ENCODE assay signal across 17 cellular contexts in genomic region chr11:106999203-106999602, GRCh38. TPM values are rescaled to one million over a fixed set of nuclear protein-coding genes. Genes with fewer than 3 reads are reported as not detected.
A peak's percentile ranks its signal among the peaks of the same experiment; 100 is the strongest.
DNase-seq lines count a peak whose midpoint lies in the region; ATAC-seq and TF ChIP-seq lines count a peak whose summit lies in the region.
"Had no signal": no experiment of that assay in that cellular context is flagged by ENCODE, and none has a peak within 500 bp of the region (broad histone marks: within the 10 kb centered on the region; RNA-seq: fewer than 3 reads in every experiment).

No MANE protein-coding gene starts in this region.

- peak overlapping the region in 1 of 2 experiments; percentile 81; a peak in 2 of 4 replicates for H3K27ac ChIP-seq in SK-N-SH (ENCODE audit: low read depth in 2 of 2, low read length in 1 of 2)
- peak overlapping the region; percentile 64 for H3K27ac ChIP-seq in SJCRH30
- H3K27ac ChIP-seq in smooth muscle cell (ENCODE audit: low read depth) = peak overlapping the region; percentile 65
- H3K27ac ChIP-seq: BLaER1 had no signal

- no peak for TF ChIP-seq CTCF in SK-N-SH (IDR thresholded peaks at IDR 0.05)
- TF ChIP-seq CTCF in fibroblast of mammary gland (conservative IDR thresholded peaks at IDR 0.05; ENCODE audit: control insufficient read depth, insufficient read depth, low read depth, low read length) = no peak
- TF ChIP-seq CTCF in smooth muscle cell (IDR thresholded peaks at IDR 0.05; ENCODE audit: borderline replicate concordance, insufficient read depth, poor library complexity, severe bottlenecking) = no peak

- CTCF ChIA-PET in SK-N-SH (lab: Yijun Ruan, JAX) = no interaction called here

- H3K9me3 ChIP-seq in SK-N-SH = no peaks in the 10 kb centered on the region
- no peaks in the 10 kb centered on the region for H3K9me3 ChIP-seq in SJCRH30 (replicated peaks)
- H3K9me3 ChIP-seq in smooth muscle cell (replicated peaks; ENCODE audit: low read depth) = no peaks in the 10 kb centered on the region
- H3K9me3 ChIP-seq: BLaER1, Caco-2 had no signal

- DNase-seq in SK-N-SH = no peak
- no peak for DNase-seq in SJCRH30
- DNase-seq in fibroblast of mammary gland (ENCODE audit: low read depth) = peak; percentile 30
- no peak for DNase-seq in smooth muscle cell (lab: John Stamatoyannopoulos, UW; ENCODE audit: unreplicated experiment)
- DNase-seq: 8988T; AML-193; Caco-2; CD8-positive, alpha-beta memory T cell; DND-41; IMR-90 had no signal

- TF ChIP-seq EP300 in SK-N-SH (IDR thresholded peaks at IDR 0.05; ENCODE audit: borderline replicate concordance in 1 of 2, low read depth in 1 of 2, low read length in 1 of 2) = peak in 1 of 2 experiments; percentile 19; a peak in 1 of 4 replicates

- H3K79me2 ChIP-seq in SK-N-SH (ENCODE audit: insufficient read depth) (no peaks in the 10 kb centered on the region), smooth muscle cell (ENCODE audit: low read depth) (no peaks in the 10 kb centered on the region)

- 89% methylated on average over 2 of the region's 2 CpGs for WGBS in SK-N-SH (ENCODE audit: low lambda C conversion rate)
- WGBS in smooth muscle cell (ENCODE audit: low lambda C conversion rate) = 71% methylated on average over 2 of the region's 2 CpGs

- H3K4me1 ChIP-seq in SK-N-SH (ENCODE audit: control insufficient read depth in 1 of 2, insufficient read depth in 2 of 2, low read depth in 1 of 2, low read length in 1 of 2) (peaks cover 0 to 36% of the 10 kb centered on the region in 2 experiments; a peak in 2 of 4 replicates), SJCRH30 (peaks cover 9% of the 10 kb centered on the region), smooth muscle cell (ENCODE audit: low read depth) (no peaks in the 10 kb centered on the region)
- H3K4me1 ChIP-seq: BLaER1, Caco-2 had no signal

- H3K4me2 ChIP-seq in SK-N-SH (no peak overlapping the region), smooth muscle cell (no peak overlapping the region)
- H3K4me2 ChIP-seq: BLaER1 had no signal

- no peaks in the 10 kb centered on the region for H3K9me2 ChIP-seq in SK-N-SH

- H3K36me3 ChIP-seq in SK-N-SH (replicated peaks in 1 of 2; ENCODE audit: control insufficient read depth in 1 of 2, insufficient read depth in 2 of 2, low read length in 1 of 2) (no peaks in the 10 kb centered on the region), SJCRH30 (no peaks in the 10 kb centered on the region), smooth muscle cell (ENCODE audit: low read depth) (no peaks in the 10 kb centered on the region)
- H3K36me3 ChIP-seq: BLaER1 had no signal

- no peaks in the 10 kb centered on the region for H3K27me3 ChIP-seq in SK-N-SH (ENCODE audit: insufficient read depth)
- no peaks in the 10 kb centered on the region for H3K27me3 ChIP-seq in SJCRH30
- H3K27me3 ChIP-seq in smooth muscle cell (ENCODE audit: low read depth) = no peaks in the 10 kb centered on the region
- H3K27me3 ChIP-seq: BLaER1 had no signal

- H3F3A ChIP-seq in SK-N-SH (replicated peaks; ENCODE audit: insufficient read depth) = peaks cover 10% of the 10 kb centered on the region
- H3F3A ChIP-seq in smooth muscle cell (ENCODE audit: low read depth) = no peaks in the 10 kb centered on the region

- no peak overlapping the region for H2AFZ ChIP-seq in SK-N-SH (ENCODE audit: low read depth)
- H2AFZ ChIP-seq in smooth muscle cell (ENCODE audit: low read depth) = no peak overlapping the region

- H4K20me1 ChIP-seq in SK-N-SH (ENCODE audit: insufficient read depth) (no peaks in the 10 kb centered on the region), smooth muscle cell (ENCODE audit: low read depth) (no peaks in the 10 kb centered on the region)
- H4K20me1 ChIP-seq: BLaER1 had no signal

- ATAC-seq in SK-N-SH treated with all-trans-retinoic acid at 6 μM for 48 hours (no peak), GM18868 (IDR thresholded peaks at IDR 0.05; ENCODE audit: unreplicated experiment) (no peak), HG03565 (IDR thresholded peaks at IDR 0.05; ENCODE audit: unreplicated experiment) (no peak), esophagus mucosa (no peak)
- ATAC-seq: GM12878 had no signal

- TF ChIP-seq RAD21 in SK-N-SH (IDR thresholded peaks at IDR 0.05; ENCODE audit: low read length) = no peak

- H3K9ac ChIP-seq in SK-N-SH = peak overlapping the region; percentile 24; the same call in 1 of the 2 replicates
- no peak overlapping the region for H3K9ac ChIP-seq in smooth muscle cell (ENCODE audit: low read depth)
- H3K9ac ChIP-seq: BLaER1 had no signal

- POLR2A ChIA-PET in SK-N-SH (lab: Yijun Ruan, JAX) = no interaction called here

- H3K4me3 ChIP-seq in SK-N-SH (ENCODE audit: low read depth in 2 of 2, low read length in 1 of 2) (no peak overlapping the region), SJCRH30 (no peak overlapping the region), fibroblast of mammary gland (ENCODE audit: control insufficient read depth, low read depth, low read length) (no peak overlapping the region), smooth muscle cell (no peak overlapping the region)
- H3K4me3 ChIP-seq: BLaER1, GM12878 had no signal

TF ChIP-seq in SK-N-SH, 30 proteins besides CTCF, POLR2A, EP300 and RAD21:
- TF ChIP-seq JUND (IDR thresholded peaks at IDR 0.05) (peak; percentile 29; the same call in 1 of the 2 replicates), SIN3A (IDR thresholded peaks at IDR 0.05; ENCODE audit: borderline replicate concordance, low read depth, low read length) (no peak), FOXJ3 (CRISPR knock-in tag; IDR thresholded peaks at IDR 0.05) (no peak), TAF1 (IDR thresholded peaks at IDR 0.05; ENCODE audit: borderline replicate concordance, low read depth, low read length) (no peak), SMC3 (IDR thresholded peaks at IDR 0.05; ENCODE audit: low read depth, low read length) (no peak), GABPA (IDR thresholded peaks at IDR 0.05; ENCODE audit: low read depth) (no peak), FOSL2 (IDR thresholded peaks at IDR 0.05; ENCODE audit: borderline replicate concordance, low read depth) (peak; percentile 58), POLR2AphosphoS5 (IDR thresholded peaks at IDR 0.05; ENCODE audit: low read depth, low read length) (no peak), USF1 (IDR thresholded peaks at IDR 0.05; ENCODE audit: borderline replicate concordance, low read depth) (no peak)
- TF ChIP-seq, protein P1, sequence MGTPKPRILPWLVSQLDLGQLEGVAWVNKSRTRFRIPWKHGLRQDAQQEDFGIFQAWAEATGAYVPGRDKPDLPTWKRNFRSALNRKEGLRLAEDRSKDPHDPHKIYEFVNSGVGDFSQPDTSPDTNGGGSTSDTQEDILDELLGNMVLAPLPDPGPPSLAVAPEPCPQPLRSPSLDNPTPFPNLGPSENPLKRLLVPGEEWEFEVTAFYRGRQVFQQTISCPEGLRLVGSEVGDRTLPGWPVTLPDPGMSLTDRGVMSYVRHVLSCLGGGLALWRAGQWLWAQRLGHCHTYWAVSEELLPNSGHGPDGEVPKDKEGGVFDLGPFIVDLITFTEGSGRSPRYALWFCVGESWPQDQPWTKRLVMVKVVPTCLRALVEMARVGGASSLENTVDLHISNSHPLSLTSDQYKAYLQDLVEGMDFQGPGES (IDR thresholded peaks at IDR 0.05; ENCODE audit: low read depth, low read length) = no peak

TF ChIP-seq in SK-N-SH treated with all-trans-retinoic acid at 6 μM for 48 hours, 23 proteins besides CTCF, POLR2A, EP300 and RAD21:
- TF ChIP-seq ESRRG (CRISPR knock-in tag; IDR thresholded peaks at IDR 0.05) (no peak), ZFP3 (CRISPR knock-in tag; IDR thresholded peaks at IDR 0.05) (no peak), GLIS3 (CRISPR knock-in tag; IDR thresholded peaks at IDR 0.05) (no peak), TCF4 (CRISPR knock-in tag; IDR thresholded peaks at IDR 0.05; ENCODE audit: borderline replicate concordance) (no peak), ZNF8 (CRISPR knock-in tag; IDR thresholded peaks at IDR 0.05) (no peak), OSR1 (CRISPR knock-in tag; IDR thresholded peaks at IDR 0.05) (no peak), RARB (CRISPR knock-in tag; IDR thresholded peaks at IDR 0.05) (no peak), ZFP30 (CRISPR knock-in tag; IDR thresholded peaks at IDR 0.05) (no peak), TOX (CRISPR knock-in tag; IDR thresholded peaks at IDR 0.05; ENCODE audit: borderline replicate concordance) (no peak)
- TF ChIP-seq, protein P2, sequence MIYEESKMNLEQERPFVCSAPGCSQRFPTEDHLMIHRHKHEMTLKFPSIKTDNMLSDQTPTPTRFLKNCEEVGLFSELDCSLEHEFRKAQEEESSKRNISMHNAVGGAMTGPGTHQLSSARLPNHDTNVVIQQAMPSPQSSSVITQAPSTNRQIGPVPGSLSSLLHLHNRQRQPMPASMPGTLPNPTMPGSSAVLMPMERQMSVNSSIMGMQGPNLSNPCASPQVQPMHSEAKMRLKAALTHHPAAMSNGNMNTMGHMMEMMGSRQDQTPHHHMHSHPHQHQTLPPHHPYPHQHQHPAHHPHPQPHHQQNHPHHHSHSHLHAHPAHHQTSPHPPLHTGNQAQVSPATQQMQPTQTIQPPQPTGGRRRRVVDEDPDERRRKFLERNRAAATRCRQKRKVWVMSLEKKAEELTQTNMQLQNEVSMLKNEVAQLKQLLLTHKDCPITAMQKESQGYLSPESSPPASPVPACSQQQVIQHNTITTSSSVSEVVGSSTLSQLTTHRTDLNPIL (CRISPR knock-in tag; IDR thresholded peaks at IDR 0.05; ENCODE audit: low read depth) = no peak

RNA-seq across cellular contexts. Expression of gene GUCY1A2, which starts 19.1 kb away (rescaled TPM):
- polyA plus RNA-seq in SK-N-SH (2012; rRNA removed) (0.26 and 0.44 TPM in 2 replicates), smooth muscle cell (0.08 and 0.18 TPM in 2 replicates)
- 0.58 and 0.71 TPM in 2 replicates for polyA plus RNA-seq in SK-N-SH (2012; cell fraction: cytosol; rRNA removed)
- polyA plus RNA-seq in SK-N-SH (2012; cell fraction: nucleus; rRNA removed) = 0.32 and 0.95 TPM in 2 replicates
- 0.57 and 0.58 TPM in 2 replicates for total RNA-seq in SJCRH30 (2014; rRNA removed; shearing (Covaris generic))
- total RNA-seq in smooth muscle cell (1.1 and 1.6 TPM in 2 replicates), esophagus mucosa (0.84 TPM)
- total RNA-seq: Caco-2; CD8-positive, alpha-beta memory T cell; HT-29 had no signal
- polyA plus RNA-seq: CD8-positive, alpha-beta memory T cell had no signal
